9 cellular contexts compared by ENCODE assay signal in genomic region chr11:62854825-62855570, GRCh38. TPM values are rescaled to one million over a fixed set of nuclear protein-coding genes. Genes with fewer than 3 reads are reported as not detected.
A peak's percentile ranks its signal among the peaks of the same experiment; 100 is the strongest.
DNase-seq lines count a peak whose midpoint lies in the region; ATAC-seq and TF ChIP-seq lines count a peak whose summit lies in the region.
"Had no signal": no experiment of that assay in that cellular context is flagged by ENCODE, and none has a peak within 500 bp of the region (broad histone marks: within the 10 kb centered on the region; RNA-seq: fewer than 3 reads in every experiment).

No MANE protein-coding gene starts in this region.

- peak in 3 of 8 donors; percentile 2 to 13 (median 5) for ATAC-seq in heart right ventricle
- ATAC-seq in left ventricle myocardium superior = no peak
- ATAC-seq in lung (ENCODE audit: insufficient read depth, low FRiP score) = no peak
- ATAC-seq in GM19351 (IDR thresholded peaks at IDR 0.05; ENCODE audit: unreplicated experiment) = no peak
- no peak for ATAC-seq in HG02885 (IDR thresholded peaks at IDR 0.05; ENCODE audit: poor library complexity, unreplicated experiment)

- H3K9me3 ChIP-seq in heart right ventricle (no peaks in the 10 kb centered on the region), lung (ENCODE audit: control insufficient read depth in 2 of 2, insufficient read depth in 1 of 2, low read length in 1 of 2) (no peaks in the 10 kb centered on the region)

- in situ Hi-C loops in astrocyte of the spinal cord (cut with HindIII; ENCODE audit: low sequenced_read_pairs) = no loop called here

- peak overlapping the region; percentile 51 to 98 (median 68) for H3K4me3 ChIP-seq in heart right ventricle
- H3K4me3 ChIP-seq in astrocyte of the spinal cord (ENCODE audit: low read depth, low read length) = peak overlapping the region; percentile 82
- H3K4me3 ChIP-seq in lung = peak overlapping the region; percentile 86

- H3K36me3 ChIP-seq in heart right ventricle (peaks cover 0 to 39% (median 29%) of the 10 kb centered on the region in 9 donors), lung (ENCODE audit: control insufficient read depth in 2 of 2, insufficient read depth in 2 of 2, low read length in 2 of 2) (peaks cover 13 to 16% of the 10 kb centered on the region in 2 donors)

- intact Hi-C loops in heart right ventricle (cut with DNase I) (loop anchor here in 4 of 10 donors (1.0 to 10.0 kb wide), 5 partner anchors 12 to 280 kb away; partner anchors contain the start of genes TMEM179B (in 2 of the 4), EEF1G (in 1 of the 4) and TUT1 (in 1 of the 4)), left ventricle myocardium superior (cut with micrococcal nuclease) (no loop called here)

- 3 to 5% methylated on average over 15 of the region's 15 CpGs for WGBS in heart right ventricle, 2 donors
- 1 to 3% methylated on average over 15 of the region's 15 CpGs for WGBS in lung, 2 donors

- H3K4me1 ChIP-seq in heart right ventricle (peaks cover 12 to 49% (median 29%) of the 10 kb centered on the region in 9 donors), lung (ENCODE audit: control insufficient read depth in 2 of 2, insufficient read depth in 2 of 2, low read length in 2 of 2) (peaks cover 2 to 12% of the 10 kb centered on the region in 2 donors)

- DNase-seq in heart right ventricle = no peak
- no peak for DNase-seq in left ventricle myocardium superior
- no peak for DNase-seq in astrocyte of the spinal cord (ENCODE audit: low read depth, low spot score)
- DNase-seq in lung (ENCODE audit: low spot score) = no peak
- no peak for DNase-seq in Ammon's horn (ENCODE audit: low spot score)
- no peak for DNase-seq in stimulated activated CD8-positive, alpha-beta memory T cell treated with anti-CD3 and anti-CD28 coated beads, Interleukin-4, amount 100 ng/mL, for 48 hours

- H3K27ac ChIP-seq in heart right ventricle (peak overlapping the region; percentile 1 to 88 (median 77)), lung (ENCODE audit: low read depth in 1 of 2, low read length in 1 of 2) (peak overlapping the region; percentile 79 to 88)

- H3K27me3 ChIP-seq in heart right ventricle (no peaks in the 10 kb centered on the region), lung (ENCODE audit: control insufficient read depth, insufficient read depth) (no peaks in the 10 kb centered on the region)

- TF ChIP-seq CTCF in heart right ventricle (IDR thresholded peaks at IDR 0.05) = no peak
- no peak for TF ChIP-seq CTCF in astrocyte of the spinal cord (IDR thresholded peaks at IDR 0.05; ENCODE audit: low read depth, low read length)
- TF ChIP-seq CTCF in lung (IDR thresholded peaks at IDR 0.05; ENCODE audit: control extremely low read depth, extremely low read depth) = no peak

RNA-seq across cellular contexts. Expression of gene WDR74, which starts 15.6 kb away (rescaled TPM):
- total RNA-seq in heart right ventricle (10 to 100 TPM; 17.7 to 31.2 (median 22.9) TPM), left ventricle myocardium superior (25.8 TPM), lung (10 to 100 TPM; 26.2 to 41.4 TPM)
- polyA plus RNA-seq in heart right ventricle (10 to 100 TPM; 48.3 to 62.4 TPM), lung (10 to 100 TPM; 42.5 to 64.1 TPM)

RNA-seq across cellular contexts. Expression of gene TEX54, which starts 22.4 kb away (rescaled TPM):
- total RNA-seq in heart right ventricle (not detected), left ventricle myocardium superior (not detected), lung (not detected)
- polyA plus RNA-seq in heart right ventricle (not detected), lung (not detected)
- total RNA-seq: glomerular endothelial cell had no signal

RNA-seq across cellular contexts. Expression of gene STX5, which starts 23.1 kb away (rescaled TPM):
- total RNA-seq in heart right ventricle (10 to 100 TPM; 16.8 to 27.0 (median 19.0) TPM), left ventricle myocardium superior (19.5 TPM), lung (10 to 100 TPM; 38.7 to 47.6 TPM)
- polyA plus RNA-seq in heart right ventricle (10 to 100 TPM; 13.6 to 31.9 TPM), lung (10 to 100 TPM; 19.8 to 36.6 TPM)

RNA-seq across cellular contexts. Expression of gene SLC3A2, which starts 25.7 kb away (rescaled TPM):
- total RNA-seq in heart right ventricle (10 to 100 TPM; 32.0 to 78.4 (median 42.6) TPM), left ventricle myocardium superior (36.4 TPM), lung (100 to 1,000 TPM; 151 to 249 TPM)
- polyA plus RNA-seq in heart right ventricle (100 to 1,000 TPM in 1 of 2 donors, 10 to 100 TPM in 1; 36.2 to 110 TPM), lung (100 to 1,000 TPM; 173 to 265 TPM)

RNA-seq across cellular contexts. Expression of gene NXF1, which starts 49.8 kb away (rescaled TPM):
- total RNA-seq in heart right ventricle (10 to 100 TPM; 28.3 to 58.7 (median 36.7) TPM), left ventricle myocardium superior (49.6 TPM), lung (10 to 100 TPM; 62.6 to 89.4 TPM)
- polyA plus RNA-seq in heart right ventricle (10 to 100 TPM; 66.6 to 96.7 TPM), lung (10 to 100 TPM; 68.4 to 82.5 TPM)
